Comparison of ENCODE assay signal across 1 cellular context in genomic region chr6:21918081-21918480, GRCh38.
TF ChIP-seq lines count a peak whose summit lies in the region.

No MANE protein-coding gene starts in this region.

TF ChIP-seq in H1, 55 proteins besides CTCF, POLR2A, EP300 and RAD21 (continued from another document):
- TF ChIP-seq GTF2F1 (IDR thresholded peaks at IDR 0.05; ENCODE audit: borderline replicate concordance, low read depth, low read length) = no peak
- no peak for TF ChIP-seq E2F6 (IDR thresholded peaks at IDR 0.05)
